ENCODE assay signal across 17 cellular contexts in genomic region chr20:12875510-12875909, GRCh38.
DNase-seq lines count a peak whose midpoint lies in the region; ATAC-seq and TF ChIP-seq lines count a peak whose summit lies in the region.
"Had no signal": no experiment of that assay in that cellular context is flagged by ENCODE, and none has a peak within 500 bp of the region (broad histone marks: within the 10 kb centered on the region; RNA-seq: fewer than 3 reads in every experiment).

No MANE protein-coding gene starts in this region.

- H3K36me3 ChIP-seq in gastroesophageal sphincter (no peaks in the 10 kb centered on the region), right lobe of liver (no peaks in the 10 kb centered on the region)
- H3K36me3 ChIP-seq: SJSA1 had no signal

- H3K4me1 ChIP-seq in gastroesophageal sphincter (no peaks in the 10 kb centered on the region), right lobe of liver (no peaks in the 10 kb centered on the region)
- H3K4me1 ChIP-seq: SJSA1 had no signal

- H3K27ac ChIP-seq in gastroesophageal sphincter (no peak overlapping the region), right lobe of liver (no peak overlapping the region), coronary artery (no peak overlapping the region)
- H3K27ac ChIP-seq: HL-60, SJSA1 had no signal

- no peak for TF ChIP-seq POLR2A in gastroesophageal sphincter (IDR thresholded peaks at IDR 0.05)
- no peak for TF ChIP-seq POLR2A in right lobe of liver (IDR thresholded peaks at IDR 0.05)

- H3K27me3 ChIP-seq in gastroesophageal sphincter = no peaks in the 10 kb centered on the region
- no peaks in the 10 kb centered on the region for H3K27me3 ChIP-seq in right lobe of liver
- H3K27me3 ChIP-seq: SJSA1 had no signal

- intact Hi-C loops in right lobe of liver (cut with DNase I) = no loop called here

- TF ChIP-seq EP300 in gastroesophageal sphincter (IDR thresholded peaks at IDR 0.05) = no peak

- ATAC-seq in gastroesophageal sphincter = peak; percentile 60
- peak; percentile 33 to 91 (median 45) for ATAC-seq in right lobe of liver
- ATAC-seq: GM12878 had no signal

- H3K4me3 ChIP-seq in gastroesophageal sphincter = no peak overlapping the region
- no peak overlapping the region for H3K4me3 ChIP-seq in right lobe of liver
- H3K4me3 ChIP-seq in coronary artery = no peak overlapping the region
- H3K4me3 ChIP-seq: GM12878, SJSA1 had no signal

- 31 to 62% methylated on average over 4 to 6 of the region's 6 CpGs for WGBS in gastroesophageal sphincter (ENCODE audit: low coverage in 1 of 2), 2 donors
- 33% methylated on average over 6 of the region's 6 CpGs for WGBS in right lobe of liver (ENCODE audit: insufficient coverage, low coverage, low lambda C conversion rate, missing lambda C conversion rate)

- in situ Hi-C loops in G401 (cut with HindIII; ENCODE audit: low sequenced_read_pairs) = no loop called here
- in situ Hi-C loops in KBM-7 (cut with MboI; ENCODE audit: low pct_unique_long_range_greater_than_20kb, low sequenced_read_pairs) = no loop called here

- DNase-seq in G401 (ENCODE audit: low spot score) (peak; percentile 10), NCI-H69 (lab: John Stamatoyannopoulos, UW) (peak; percentile 6), right lobe of liver (peak in 1 of 3 donors; percentile 48), KBM-7 (no peak), kidney glomerular epithelial cell (lab: John Stamatoyannopoulos, UW) (no peak), coronary artery (ENCODE audit: low spot score) (no peak)
- DNase-seq in NK-92 treated with Interleukin-12 subunit alpha and Interleukin-12 subunit beta, amount 100 ng/mL, for 24 hours (lab: John Stamatoyannopoulos, UW) = no peak
- DNase-seq: C1 segment of cervical spinal cord, DND-41, GDM1, NCI-H1436, NCI-H2029 treated with DMSO at 0.1 percent for 48 hours, NCI-H2171 treated with DMSO at 0.1 percent for 48 hours had no signal

- TF ChIP-seq CTCF in gastroesophageal sphincter (IDR thresholded peaks at IDR 0.05) = no peak
- TF ChIP-seq CTCF in right lobe of liver (IDR thresholded peaks at IDR 0.05) = no peak
- TF ChIP-seq CTCF in coronary artery (IDR thresholded peaks at IDR 0.05) = no peak

- H3K9me3 ChIP-seq in gastroesophageal sphincter = no peaks in the 10 kb centered on the region
- H3K9me3 ChIP-seq in right lobe of liver = no peaks in the 10 kb centered on the region
- H3K9me3 ChIP-seq: SJSA1 had no signal

Comparison
In these comparisons a context has a peak if more than half of its experiments do, and no peak if none do; other contexts are left out.
1. DNase-seq: peak in G401 (single experiment) and NCI-H69 (single experiment); none in KBM-7 (single experiment), kidney glomerular epithelial cell (single experiment), coronary artery (single experiment) and NK-92 treated with Interleukin-12 subunit alpha and Interleukin-12 subunit beta, amount 100 ng/mL, for 24 hours (single experiment).